In genomic region chr13:109732470-109733170, GRCh38 we compare ENCODE assay signal across 6 cellular contexts. TPM values are rescaled to one million over a fixed set of nuclear protein-coding genes. Genes with fewer than 3 reads are reported as not detected.
DNase-seq lines count a peak whose midpoint lies in the region; ATAC-seq and TF ChIP-seq lines count a peak whose summit lies in the region.
"Not testable (repeated sequence)": the region's sequence is repeated elsewhere in the genome, so short reads cannot be mapped to it uniquely, and the experiment has no call there.

No MANE protein-coding gene starts in this region.

- H3K27ac Mint-ChIP-seq in GM23338; activated naive CD8-positive, alpha-beta T cell; endodermal cell: not testable (repeated sequence)
- H3K27ac Mint-ChIP-seq in naive thymus-derived CD8-positive, alpha-beta T cell, result peak overlapping the region in 1 of 10 donors; percentile 63
- H3K27ac Mint-ChIP-seq in neural progenitor cell, result peak overlapping the region; percentile 21

- not testable (repeated sequence) for ATAC-seq in GM23338; naive thymus-derived CD8-positive, alpha-beta T cell

- not testable (repeated sequence) for H3K9ac ChIP-seq in BLaER1; endodermal cell (ENCODE audit: extremely low read depth, low read length, poor library complexity, severe bottlenecking); neural progenitor cell

- H3F3A ChIP-seq in GM23338 (replicated peaks; ENCODE audit: low read depth), result not testable (repeated sequence)
- H3F3A ChIP-seq in neural progenitor cell (ENCODE audit: low read depth), result peaks cover 19% of the 10 kb centered on the region

- not testable (repeated sequence) for H3K9me2 ChIP-seq in GM23338 (ENCODE audit: insufficient read depth)

- peaks cover 19% of the 10 kb centered on the region; the same call in 1 of the 2 replicates for H3K9me3 ChIP-seq in BLaER1
- not testable (repeated sequence) for H3K9me3 ChIP-seq in endodermal cell (ENCODE audit: control insufficient read depth, low read length); neural progenitor cell (ENCODE audit: low read depth)

- H3K4me3 ChIP-seq in BLaER1, result 0 out of 2 replicates have a peak overlapping the region, but pooled peaks have one; percentile 28
- not testable (repeated sequence) for H3K4me3 ChIP-seq in GM23338; endodermal cell (ENCODE audit: low read length); neural progenitor cell

- H3K4me2 ChIP-seq in BLaER1, result peak overlapping the region; percentile 98
- not testable (repeated sequence) for H3K4me2 ChIP-seq in GM23338, neural progenitor cell

- H3K36me3 Mint-ChIP-seq in GM23338 (ENCODE audit: low read depth); activated naive CD8-positive, alpha-beta T cell; endodermal cell (ENCODE audit: low read depth); naive thymus-derived CD8-positive, alpha-beta T cell; neural progenitor cell: not testable (repeated sequence)

- H3K4me1 ChIP-seq in BLaER1 (peaks cover 78% of the 10 kb centered on the region), GM23338 (ENCODE audit: insufficient read depth) (peaks cover 11% of the 10 kb centered on the region), neural progenitor cell (peaks cover 20% of the 10 kb centered on the region)
- H3K4me1 ChIP-seq in endodermal cell (ENCODE audit: control insufficient read depth, insufficient read depth, low read length), result not testable (repeated sequence)

- not testable (repeated sequence) for H3K36me3 ChIP-seq in BLaER1; GM23338 (ENCODE audit: insufficient read depth); endodermal cell (ENCODE audit: control insufficient read depth, insufficient read depth, low read length); neural progenitor cell

- H3K9me3 Mint-ChIP-seq in GM23338; activated naive CD8-positive, alpha-beta T cell (ENCODE audit: low read depth); naive thymus-derived CD8-positive, alpha-beta T cell: not testable (repeated sequence)
- peaks cover 10% of the 10 kb centered on the region for H3K9me3 Mint-ChIP-seq in endodermal cell
- H3K9me3 Mint-ChIP-seq in neural progenitor cell, result peaks cover 14% of the 10 kb centered on the region

- not testable (repeated sequence) for H3K79me2 ChIP-seq in GM23338 (replicated peaks; ENCODE audit: insufficient read depth); neural progenitor cell (ENCODE audit: low read depth)

- not testable (repeated sequence) for H4K20me1 ChIP-seq in BLaER1; GM23338 (replicated peaks; ENCODE audit: insufficient read depth); neural progenitor cell (ENCODE audit: low read depth)

- WGBS in endodermal cell (ENCODE audit: insufficient coverage in 1 of 2, insufficient read length in 1 of 2), 2 experiments, result 97 to 98% methylated on average over 24 to 50 of the region's 50 CpGs

- H3K4me1 Mint-ChIP-seq in GM23338 (peaks cover 15% of the 10 kb centered on the region), endodermal cell (peaks cover 19% of the 10 kb centered on the region), neural progenitor cell (peaks cover 20% of the 10 kb centered on the region)
- H3K4me1 Mint-ChIP-seq in activated naive CD8-positive, alpha-beta T cell (ENCODE audit: low read depth), result peaks cover 21% of the 10 kb centered on the region
- peaks cover 10 to 21% (median 14%) of the 10 kb centered on the region in 4 donors for H3K4me1 Mint-ChIP-seq in naive thymus-derived CD8-positive, alpha-beta T cell

- H3K27ac ChIP-seq in BLaER1, result peak overlapping the region; percentile 88
- not testable (repeated sequence) for H3K27ac ChIP-seq in GM23338 (ENCODE audit: low read depth); endodermal cell (ENCODE audit: low read depth, low read length); neural progenitor cell

- H3K27me3 ChIP-seq in BLaER1; GM23338 (ENCODE audit: insufficient read depth); endodermal cell (ENCODE audit: control insufficient read depth, insufficient read depth, low read length, poor library complexity, severe bottlenecking); neural progenitor cell: not testable (repeated sequence)

- not testable (repeated sequence) for H3K27me3 Mint-ChIP-seq in GM23338 (ENCODE audit: insufficient read depth, low read depth, poor library complexity); activated naive CD8-positive, alpha-beta T cell; endodermal cell (ENCODE audit: insufficient read depth); neural progenitor cell (ENCODE audit: insufficient read depth, low read depth)
- peaks cover 3 to 32% (median 14%) of the 10 kb centered on the region in 5 donors for H3K27me3 Mint-ChIP-seq in naive thymus-derived CD8-positive, alpha-beta T cell

- DNase-seq in GM23338 (ENCODE audit: low spot score); naive thymus-derived CD8-positive, alpha-beta T cell; neural progenitor cell (ENCODE audit: low spot score): not testable (repeated sequence)
- peak; percentile 35 for DNase-seq in endodermal cell

- not testable (repeated sequence) for H3K4me3 Mint-ChIP-seq in GM23338, endodermal cell, neural progenitor cell
- peak overlapping the region; percentile 92 for H3K4me3 Mint-ChIP-seq in activated naive CD8-positive, alpha-beta T cell
- H3K4me3 Mint-ChIP-seq in naive thymus-derived CD8-positive, alpha-beta T cell, result peak overlapping the region in 7 of 10 donors; percentile 70 to 93 (median 85)

- H2AFZ ChIP-seq in GM23338, result peak overlapping the region; percentile 52; the same call in 1 of the 2 replicates
- not testable (repeated sequence) for H2AFZ ChIP-seq in neural progenitor cell (replicated peaks)

- POLR2A ChIA-PET in naive thymus-derived CD8-positive, alpha-beta T cell (lab: Charles Lee), result not testable (repeated sequence)

- TF ChIP-seq CTCF in GM23338 (conservative IDR thresholded peaks at IDR 0.05; ENCODE audit: low read depth in 2 of 2), result 0 out of 4 replicates have a peak, but pooled peaks of 1 of the 2 experiments have one; percentile 10
- TF ChIP-seq CTCF in endodermal cell (conservative IDR thresholded peaks at IDR 0.05); neural progenitor cell (IDR thresholded peaks at IDR 0.05): not testable (repeated sequence)

RNA-seq across cellular contexts. Expression of gene IRS2, which starts 53.8 kb away (rescaled TPM):
- 12.4 and 14.5 TPM in 2 replicates for total RNA-seq in GM23338 (2014; rRNA removed; shearing (Covaris generic))
- polyA plus RNA-seq in GM23338 (2016; fragmentation: Nextera tagmentation; extraction: Ambion mirVana), result 3.6 and 4.0 TPM in 2 replicates
- 10 to 100 TPM; 16.9 to 23.7 TPM for total RNA-seq in endodermal cell
- 9.5 TPM for polyA plus RNA-seq in endodermal cell (2013, experiment 1 of 2)
- 9.9 TPM for polyA plus RNA-seq in endodermal cell (2013, experiment 2 of 2)
- total RNA-seq in naive thymus-derived CD8-positive, alpha-beta T cell, result 10 to 100 TPM; 20.7 to 21.5 TPM
- polyA plus RNA-seq in naive thymus-derived CD8-positive, alpha-beta T cell, result 1 to 10 TPM; 2.1 to 2.9 (median 2.7) TPM
- total RNA-seq in neural progenitor cell (ENCODE audit: low replicate concordance), result 4.2 and 7.2 TPM in 2 replicates
